In genomic region chr9:136368190-136368589, GRCh38 we compare ENCODE assay signal across 2 cellular contexts.
TF ChIP-seq lines count a peak whose summit lies in the region.

No MANE protein-coding gene starts in this region.

TF ChIP-seq in HEK293, 187 proteins besides CTCF, POLR2A, EP300 and RAD21:
- TF ChIP-seq ZNF155 (tag by site-specific recombination; IDR thresholded peaks at IDR 0.05) (no peak), TSHZ1 (tag by site-specific recombination; IDR thresholded peaks at IDR 0.05; ENCODE audit: borderline replicate concordance) (no peak), ZXDB (tag by site-specific recombination; IDR thresholded peaks at IDR 0.05) (no peak), ZNF26 (tag by site-specific recombination; IDR thresholded peaks at IDR 0.05) (no peak), HOXD13 (CRISPR knock-in tag; IDR thresholded peaks at IDR 0.05; ENCODE audit: borderline replicate concordance) (no peak), KLF8 (tag by site-specific recombination; IDR thresholded peaks at IDR 0.05) (no peak), ZNF211 (tag by site-specific recombination; IDR thresholded peaks at IDR 0.05; ENCODE audit: low read depth) (no peak), ZFP69B (tag by site-specific recombination; IDR thresholded peaks at IDR 0.05) (no peak), ZNF449 (tag by site-specific recombination; IDR thresholded peaks at IDR 0.05) (no peak), ZNF768 (tag by site-specific recombination; IDR thresholded peaks at IDR 0.05) (no peak), KLF17 (tag by site-specific recombination; IDR thresholded peaks at IDR 0.05) (0 out of 2 replicates have a peak, but pooled peaks have one; percentile 25), GLIS2 (tag by site-specific recombination; IDR thresholded peaks at IDR 0.05) (no peak), ZNF830 (tag by site-specific recombination; IDR thresholded peaks at IDR 0.05; ENCODE audit: low read depth) (no peak), KLF1 (tag by site-specific recombination; IDR thresholded peaks at IDR 0.05) (0 out of 2 replicates have a peak, but pooled peaks have one; percentile 16)

TF ChIP-seq in K562, 482 proteins besides CTCF, POLR2A, EP300 and RAD21:
- TF ChIP-seq CHD1 (IDR thresholded peaks at IDR 0.05; ENCODE audit: low read length) = no peak
- TF ChIP-seq ZNF57 (CRISPR knock-in tag; IDR thresholded peaks at IDR 0.05) = no peak
- 0 out of 2 replicates have a peak, but pooled peaks have one; percentile 13 for TF ChIP-seq POLR2G (IDR thresholded peaks at IDR 0.05; ENCODE audit: low read depth, low read length)
- TF ChIP-seq RBFOX2 (IDR thresholded peaks at IDR 0.05; ENCODE audit: low read depth, low read length) = peak; percentile 16; the same call in 1 of the 2 replicates
